In genomic region chr3:45957606-45958005, GRCh38 we compare ENCODE assay signal across 20 cellular contexts. TPM values are rescaled to one million over a fixed set of nuclear protein-coding genes. Genes with fewer than 3 reads are reported as not detected.
DNase-seq lines count a peak whose midpoint lies in the region; ATAC-seq lines count a peak whose summit lies in the region.
"Had no signal": no experiment of that assay in that cellular context is flagged by ENCODE, and none has a peak within 500 bp of the region (broad histone marks: within the 10 kb centered on the region; RNA-seq: fewer than 3 reads in every experiment).

No MANE protein-coding gene starts in this region.

- no peak for DNase-seq in CD4-positive, CD25-positive, alpha-beta regulatory T cell
- peak; percentile 2 for DNase-seq in NCI-H2227 treated with DMSO at 0.1 percent for 48 hours (lab: John Stamatoyannopoulos, UW)
- DNase-seq in foreskin melanocyte, result peak; percentile 66
- DNase-seq in neuronal stem cell (ENCODE audit: low spot score), result no peak
- DNase-seq: activated B cell treated with CpG ODN at 0.5 μM for 24 hours; activated naive CD4-positive, alpha-beta T cell treated with Interleukin-2 at 50 U/mL for 16 hours; GDM1; KBM-7; NCI-H1048; NCI-H2171 treated with DMSO at 0.1 percent for 48 hours; retina had no signal

- no peaks in the 10 kb centered on the region for H3K9me3 Mint-ChIP-seq in CD4-positive, CD25-positive, alpha-beta regulatory T cell
- H3K9me3 Mint-ChIP-seq: activated B cell treated with CpG ODN at 0.5 μM for 24 hours had no signal

- no peak overlapping the region for H2BK5ac ChIP-seq in neuronal stem cell (ENCODE audit: low read length)

- H3K27me3 ChIP-seq in CD4-positive, CD25-positive, alpha-beta regulatory T cell (ENCODE audit: control insufficient read depth, insufficient read depth, low read length), result no peaks in the 10 kb centered on the region
- H3K27me3 ChIP-seq in neuronal stem cell (ENCODE audit: control insufficient read depth in 3 of 3, insufficient read depth in 3 of 3, low read depth in 1 of 3, low read length in 3 of 3), result no peaks in the 10 kb centered on the region

- H3K4me1 ChIP-seq in CD4-positive, CD25-positive, alpha-beta regulatory T cell (ENCODE audit: control insufficient read depth, insufficient read depth, low read length, poor library complexity, severe bottlenecking), result peaks cover 17% of the 10 kb centered on the region
- peaks cover 0 to 4% of the 10 kb centered on the region in 2 donors for H3K4me1 ChIP-seq in neuronal stem cell (ENCODE audit: control insufficient read depth in 2 of 2, insufficient read depth in 1 of 2, low read depth in 1 of 2, low read length in 2 of 2)

- peak overlapping the region in 2 of 3 donors; percentile 26 to 35 for H3K27ac Mint-ChIP-seq in CD4-positive, CD25-positive, alpha-beta regulatory T cell
- H3K27ac Mint-ChIP-seq: activated B cell treated with CpG ODN at 0.5 μM for 24 hours; naive thymus-derived CD4-positive, alpha-beta T cell had no signal

- H3K27ac ChIP-seq in CD4-positive, CD25-positive, alpha-beta regulatory T cell (ENCODE audit: insufficient read depth, low read length, poor library complexity, severe bottlenecking), result peak overlapping the region; percentile 15
- H3K27ac ChIP-seq in neuronal stem cell (replicated peaks; ENCODE audit: low read length), result no peak overlapping the region
- H3K27ac ChIP-seq: RWPE1 had no signal

- H4K8ac ChIP-seq in neuronal stem cell (ENCODE audit: low read depth, low read length), result no peak overlapping the region

- no peak overlapping the region for H3K4ac ChIP-seq in neuronal stem cell (ENCODE audit: low read length)

- H2AK5ac ChIP-seq in neuronal stem cell (ENCODE audit: low read depth, low read length), result no peak overlapping the region

- no peak overlapping the region for H3K4me2 ChIP-seq in neuronal stem cell (ENCODE audit: insufficient read depth, low read length, poor library complexity, severe bottlenecking)

- ATAC-seq in CD4-positive, CD25-positive, alpha-beta regulatory T cell (ENCODE audit: low read depth in 2 of 2), result no peak
- ATAC-seq in HG02973 (IDR thresholded peaks at IDR 0.05; ENCODE audit: unreplicated experiment) (no peak), HG03521 (IDR thresholded peaks at IDR 0.05; ENCODE audit: unreplicated experiment) (no peak), GM18868 (IDR thresholded peaks at IDR 0.05; ENCODE audit: unreplicated experiment) (no peak), GM21367 (IDR thresholded peaks at IDR 0.05; ENCODE audit: unreplicated experiment) (no peak)
- ATAC-seq: naive thymus-derived CD4-positive, alpha-beta T cell had no signal

- H3K36me3 Mint-ChIP-seq in CD4-positive, CD25-positive, alpha-beta regulatory T cell, result peaks cover 74% of the 10 kb centered on the region

- H4K91ac ChIP-seq in neuronal stem cell (ENCODE audit: low read depth, low read length, poor library complexity), result no peak overlapping the region

- H3K36me3 ChIP-seq in CD4-positive, CD25-positive, alpha-beta regulatory T cell (ENCODE audit: control insufficient read depth, insufficient read depth, low read length), result peaks cover 97% of the 10 kb centered on the region
- peaks cover 63 to 96% of the 10 kb centered on the region in 2 donors for H3K36me3 ChIP-seq in neuronal stem cell (replicated peaks in 1 of 2; ENCODE audit: control insufficient read depth in 2 of 2, insufficient read depth in 2 of 2, low read length in 2 of 2)

- H3K18ac ChIP-seq in neuronal stem cell (ENCODE audit: low read length), result peak overlapping the region; percentile 52

- H3K9ac ChIP-seq in neuronal stem cell (ENCODE audit: low read depth, low read length, poor library complexity), result no peak overlapping the region

- no peaks in the 10 kb centered on the region for H3K9me3 ChIP-seq in CD4-positive, CD25-positive, alpha-beta regulatory T cell (ENCODE audit: control insufficient read depth in 2 of 2, low read length in 2 of 2)
- no peaks in the 10 kb centered on the region for H3K9me3 ChIP-seq in neuronal stem cell (replicated peaks in 1 of 2; ENCODE audit: control insufficient read depth in 2 of 2, insufficient read depth in 1 of 2, low read depth in 1 of 2, low read length in 2 of 2)

- H2BK120ac ChIP-seq in neuronal stem cell (ENCODE audit: low read depth, low read length), result no peak overlapping the region

- no peak overlapping the region for H3K23ac ChIP-seq in neuronal stem cell (ENCODE audit: low read depth, low read length, poor library complexity)

- H3K14ac ChIP-seq in neuronal stem cell (ENCODE audit: low read length), result no peak overlapping the region

- H3K4me1 Mint-ChIP-seq in CD4-positive, CD25-positive, alpha-beta regulatory T cell, result peaks cover 11 to 28% (median 17%) of the 10 kb centered on the region in 4 donors

- H3K27me3 Mint-ChIP-seq in CD4-positive, CD25-positive, alpha-beta regulatory T cell, result no peaks in the 10 kb centered on the region
- H3K27me3 Mint-ChIP-seq: activated B cell treated with CpG ODN at 0.5 μM for 24 hours; naive thymus-derived CD4-positive, alpha-beta T cell had no signal

- no peak overlapping the region for H2BK12ac ChIP-seq in neuronal stem cell (ENCODE audit: low read length)

- H2AFZ ChIP-seq in neuronal stem cell (ENCODE audit: low read length), result no peak overlapping the region

- no peak overlapping the region for H3K4me3 ChIP-seq in CD4-positive, CD25-positive, alpha-beta regulatory T cell (ENCODE audit: low read depth, low read length)
- no peak overlapping the region for H3K4me3 ChIP-seq in neuronal stem cell (ENCODE audit: low read length in 2 of 2)

- no CpG with 5 or more reads among the region's 5 CpGs for WGBS in neuronal stem cell (ENCODE audit: extremely low coverage in 2 of 2, insufficient read length in 2 of 2, insufficient replicate concordance in 1 of 2), 2 donors

- H3K4me3 Mint-ChIP-seq in CD4-positive, CD25-positive, alpha-beta regulatory T cell, result no peak overlapping the region
- H3K4me3 Mint-ChIP-seq: activated B cell treated with CpG ODN at 0.5 μM for 24 hours had no signal

- no peaks in the 10 kb centered on the region for H3K79me1 ChIP-seq in neuronal stem cell (ENCODE audit: low read depth, low read length)

- H2BK15ac ChIP-seq in neuronal stem cell (ENCODE audit: low read length), result no peak overlapping the region

RNA-seq across cellular contexts. Expression of gene CXCR6, which starts 14.3 kb away (rescaled TPM):
- 23.7 TPM for total RNA-seq in CD4-positive, CD25-positive, alpha-beta regulatory T cell
- 10 to 100 TPM; 23.7 to 40.3 (median 30.0) TPM for polyA plus RNA-seq in CD4-positive, CD25-positive, alpha-beta regulatory T cell
- not detected for polyA plus RNA-seq in neuronal stem cell (2013, experiment 1 of 2)
- polyA plus RNA-seq in neuronal stem cell (2013, experiment 2 of 2), result not detected
- total RNA-seq: activated B cell treated with CpG ODN at 0.5 μM for 24 hours, dermis microvascular lymphatic vessel endothelial cell, H1, temporal lobe had no signal
- polyA plus RNA-seq: H1 had no signal

RNA-seq across cellular contexts. Expression of gene FYCO1, which starts 38.0 kb away (rescaled TPM):
- 42.5 TPM for total RNA-seq in CD4-positive, CD25-positive, alpha-beta regulatory T cell
- polyA plus RNA-seq in CD4-positive, CD25-positive, alpha-beta regulatory T cell, result 1 to 10 TPM; 2.1 to 3.3 (median 2.4) TPM
- 4.6 TPM for polyA plus RNA-seq in neuronal stem cell (2013, experiment 1 of 2)
- polyA plus RNA-seq in neuronal stem cell (2013, experiment 2 of 2), result 4.7 TPM

Comparison
In these comparisons a context has a peak if more than half of its experiments do, and no peak if none do; other contexts are left out.
1. DNase-seq: peak in NCI-H2227 treated with DMSO at 0.1 percent for 48 hours (single experiment) and foreskin melanocyte (single experiment); none in CD4-positive, CD25-positive, alpha-beta regulatory T cell (0 of 3) and neuronal stem cell (single experiment).